16 cellular contexts compared by ENCODE assay signal in genomic region chr3:186067360-186068242, GRCh38. TPM values are rescaled to one million over a fixed set of nuclear protein-coding genes. Genes with fewer than 3 reads are reported as not detected.
DNase-seq lines count a peak whose midpoint lies in the region; ATAC-seq, FAIRE-seq and TF ChIP-seq lines count a peak whose summit lies in the region.
"Had no signal": no experiment of that assay in that cellular context is flagged by ENCODE, and none has a peak within 500 bp of the region (broad histone marks: within the 10 kb centered on the region; RNA-seq: fewer than 3 reads in every experiment).

No MANE protein-coding gene starts in this region.

- no peak overlapping the region for H3K27ac ChIP-seq in CD8-positive, alpha-beta memory T cell (ENCODE audit: low read depth, low read length)
- H3K27ac ChIP-seq: body of pancreas, neural progenitor cell, skin epidermis had no signal

- H3K9me3 ChIP-seq in CD8-positive, alpha-beta memory T cell (ENCODE audit: low read length), result no peaks in the 10 kb centered on the region
- H3K9me3 ChIP-seq: body of pancreas had no signal

- H3K27me3 Mint-ChIP-seq in CD8-positive, alpha-beta memory T cell, result peaks cover 11 to 53% of the 10 kb centered on the region in 2 donors
- peaks cover 28% of the 10 kb centered on the region for H3K27me3 Mint-ChIP-seq in activated CD4-positive, alpha-beta memory T cell treated with anti-CD3 and anti-CD28 coated beads for 36 hours
- no peaks in the 10 kb centered on the region for H3K27me3 Mint-ChIP-seq in naive B cell

- CTCF ChIA-PET in CD8-positive, alpha-beta memory T cell (lab: Charles Lee), result no interaction called here
- CTCF ChIA-PET in activated CD4-positive, alpha-beta memory T cell treated with anti-CD3 and anti-CD28 coated beads for 36 hours (lab: Charles Lee), result interaction anchor here (1.0 to 1.4 kb wide), 2 partner anchors 472 to 547 kb away, joined by 3 to 6 read pairs; no protein-coding TSS in a partner anchor

- peak overlapping the region in 3 of 8 donors; percentile 1 to 58 (median 30) for H3K27ac Mint-ChIP-seq in CD8-positive, alpha-beta memory T cell
- no peak overlapping the region for H3K27ac Mint-ChIP-seq in activated CD4-positive, alpha-beta memory T cell treated with anti-CD3 and anti-CD28 coated beads for 36 hours
- peak overlapping the region in 3 of 6 donors; percentile 8 to 85 (median 51) for H3K27ac Mint-ChIP-seq in naive B cell
- H3K27ac Mint-ChIP-seq: neural progenitor cell had no signal

- H3K27me3 ChIP-seq in CD8-positive, alpha-beta memory T cell (ENCODE audit: insufficient read depth, low read length, poor library complexity, severe bottlenecking), result no peaks in the 10 kb centered on the region
- H3K27me3 ChIP-seq: body of pancreas, neural progenitor cell had no signal

- no peaks in the 10 kb centered on the region for H3K36me3 ChIP-seq in CD8-positive, alpha-beta memory T cell (ENCODE audit: insufficient read depth, low read length)
- H3K36me3 ChIP-seq: neural progenitor cell had no signal

- no peak for DNase-seq in CD8-positive, alpha-beta memory T cell
- DNase-seq in GM19239 (ENCODE audit: insufficient read length, low spot score) (peak; percentile 19), naive B cell (no peak), H54 (ENCODE audit: insufficient read length, low spot score) (no peak), left lobe of liver (ENCODE audit: low spot score) (no peak)
- peak; percentile 9 for DNase-seq in activated CD4-positive, alpha-beta memory T cell treated with anti-CD3 and anti-CD28 coated beads for 36 hours
- DNase-seq: body of pancreas, left cardiac atrium, NCI-H1048, NCI-H345 had no signal

- peak; percentile 55 for FAIRE-seq in GM19239 (lab: Jason Lieb, UNC)
- FAIRE-seq in H54 (lab: Jason Lieb, UNC), result no peak
- FAIRE-seq: endometrium, H1, RCC 7860 had no signal

- peak; percentile 37 to 50 for ATAC-seq in naive B cell (ENCODE audit: low read depth in 2 of 2)
- no peak for ATAC-seq in left lobe of liver
- ATAC-seq in GM18873 (IDR thresholded peaks at IDR 0.05; ENCODE audit: low FRiP score, unreplicated experiment), result no peak
- ATAC-seq: body of pancreas, left cardiac atrium had no signal

- peak overlapping the region; percentile 3 to 84 (median 54) for H3K4me3 Mint-ChIP-seq in CD8-positive, alpha-beta memory T cell
- peak overlapping the region; percentile 47 for H3K4me3 Mint-ChIP-seq in activated CD4-positive, alpha-beta memory T cell treated with anti-CD3 and anti-CD28 coated beads for 36 hours
- H3K4me3 Mint-ChIP-seq in naive B cell, result peak overlapping the region; percentile 45 to 88 (median 64)
- H3K4me3 Mint-ChIP-seq: neural progenitor cell had no signal

- no peaks in the 10 kb centered on the region for H3K4me1 ChIP-seq in CD8-positive, alpha-beta memory T cell (ENCODE audit: insufficient read depth, low read length)
- H3K4me1 ChIP-seq: body of pancreas, neural progenitor cell had no signal

- peaks cover 0 to 1% (median 0%) of the 10 kb centered on the region in 3 donors for H3K36me3 Mint-ChIP-seq in CD8-positive, alpha-beta memory T cell
- H3K36me3 Mint-ChIP-seq in activated CD4-positive, alpha-beta memory T cell treated with anti-CD3 and anti-CD28 coated beads for 36 hours, result no peaks in the 10 kb centered on the region
- H3K36me3 Mint-ChIP-seq in naive B cell, result no peaks in the 10 kb centered on the region

- intact Hi-C loops in activated CD4-positive, alpha-beta memory T cell treated with anti-CD3 and anti-CD28 coated beads for 36 hours (cut with micrococcal nuclease), result no loop called here

- TF ChIP-seq POLR2A in H54 (IDR thresholded peaks at IDR 0.05; ENCODE audit: low read depth, low read length), result no peak

- no peaks in the 10 kb centered on the region for H3K9me3 Mint-ChIP-seq in CD8-positive, alpha-beta memory T cell
- no peaks in the 10 kb centered on the region for H3K9me3 Mint-ChIP-seq in activated CD4-positive, alpha-beta memory T cell treated with anti-CD3 and anti-CD28 coated beads for 36 hours
- H3K9me3 Mint-ChIP-seq in naive B cell, result no peaks in the 10 kb centered on the region
- H3K9me3 Mint-ChIP-seq: neural progenitor cell had no signal

- POLR2A ChIA-PET in CD8-positive, alpha-beta memory T cell (lab: Charles Lee), result no interaction called here
- POLR2A ChIA-PET in activated CD4-positive, alpha-beta memory T cell treated with anti-CD3 and anti-CD28 coated beads for 36 hours (lab: Charles Lee), result interaction anchor here (1.0 kb wide), 1 partner anchor 503 kb away, joined by 3 read pairs; the partner anchor contains the start of gene DNAJB11

- no peak overlapping the region for H3K4me3 ChIP-seq in CD8-positive, alpha-beta memory T cell (ENCODE audit: low read length)
- H3K4me3 ChIP-seq: body of pancreas, neural progenitor cell, skin epidermis had no signal

- H3K4me1 Mint-ChIP-seq in CD8-positive, alpha-beta memory T cell, result peaks cover 5 to 11% (median 6%) of the 10 kb centered on the region in 3 donors
- peaks cover 6% of the 10 kb centered on the region for H3K4me1 Mint-ChIP-seq in activated CD4-positive, alpha-beta memory T cell treated with anti-CD3 and anti-CD28 coated beads for 36 hours (ENCODE audit: low read depth)
- peaks cover 10 to 21% (median 13%) of the 10 kb centered on the region in 3 donors for H3K4me1 Mint-ChIP-seq in naive B cell

RNA-seq across cellular contexts. Expression of gene ETV5, which starts 41.3 kb away (rescaled TPM):
- total RNA-seq in CD8-positive, alpha-beta memory T cell, result 1 to 10 TPM; 1.0 to 1.3 TPM
- not detected for polyA plus RNA-seq in CD8-positive, alpha-beta memory T cell
- 1 to 10 TPM in 1 of 2 experiments, under 1 TPM in 1; 0.74 to 1.3 TPM for total RNA-seq in activated CD4-positive, alpha-beta memory T cell treated with anti-CD3 and anti-CD28 coated beads for 36 hours
- 1 to 10 TPM in 5 of 6 donors, under 1 TPM in 1; 0.96 to 1.7 (median 1.1) TPM for polyA plus RNA-seq in naive B cell (ENCODE audit: low read depth in 6 of 6)
- total RNA-seq in left lobe of liver, result 7.0 TPM

Comparison
In these comparisons a context has a peak if more than half of its experiments do, and no peak if none do; other contexts are left out.
1. DNase-seq: peak in GM19239 (single experiment) and activated CD4-positive, alpha-beta memory T cell treated with anti-CD3 and anti-CD28 coated beads for 36 hours (single experiment); none in CD8-positive, alpha-beta memory T cell (0 of 5), naive B cell (single experiment), H54 (single experiment) and left lobe of liver (single experiment).
2. ATAC-seq: peak in naive B cell (2 of 2); none in left lobe of liver (single experiment) and GM18873 (single experiment).
3. Peak in every context shown above with its lines, with median percentiles within 50 percentile points of each other: H3K4me3 Mint-ChIP-seq.